ENCODE assay signal across 9 cellular contexts in the genomic region with DNA sequence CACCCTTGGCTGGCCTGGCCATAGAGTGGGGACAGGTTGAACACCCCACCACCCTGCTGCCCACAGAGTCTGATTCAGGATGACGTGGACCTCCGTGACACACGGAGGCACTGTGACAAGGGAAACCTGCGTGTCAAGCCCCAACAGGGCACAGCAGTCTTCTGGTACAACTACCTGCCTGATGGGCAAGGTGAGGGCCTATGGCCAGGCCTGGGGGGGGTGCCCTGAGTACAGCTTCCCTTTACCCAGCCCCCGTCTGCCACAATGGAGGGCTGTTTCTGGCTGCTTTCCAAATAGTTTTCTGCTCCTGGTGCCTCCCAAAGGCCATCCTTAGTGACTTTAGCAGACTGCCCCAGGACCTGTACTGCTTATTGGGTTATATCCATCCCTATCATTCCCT. TPM values are rescaled to one million over a fixed set of nuclear protein-coding genes. Genes with fewer than 3 reads are reported as not detected.
DNase-seq lines count a peak whose midpoint lies in the region; ATAC-seq and TF ChIP-seq lines count a peak whose summit lies in the region.
"Had no signal": no experiment of that assay in that cellular context is flagged by ENCODE, and none has a peak within 500 bp of the region (broad histone marks: within the 10 kb centered on the region; RNA-seq: fewer than 3 reads in every experiment).

No MANE protein-coding gene starts in this region.

- no peak overlapping the region for H3K27ac ChIP-seq in neural progenitor cell
- H3K27ac ChIP-seq: SK-N-MC had no signal

- peaks cover 26% of the 10 kb centered on the region for H3K4me1 Mint-ChIP-seq in central memory CD8-positive, alpha-beta T cell
- H3K4me1 Mint-ChIP-seq in neural progenitor cell: peaks cover 16% of the 10 kb centered on the region

- H3K9me3 Mint-ChIP-seq in central memory CD8-positive, alpha-beta T cell: no peaks in the 10 kb centered on the region
- peaks cover 3% of the 10 kb centered on the region for H3K9me3 Mint-ChIP-seq in neural progenitor cell

- H3K4me1 ChIP-seq in BE2C (peaks cover 4% of the 10 kb centered on the region; the same call in 1 of the 2 replicates), neural progenitor cell (peaks cover 13% of the 10 kb centered on the region)

- H3K36me3 ChIP-seq in BE2C (peaks cover 4% of the 10 kb centered on the region; the same call in 1 of the 2 replicates), neural progenitor cell (no peaks in the 10 kb centered on the region)

- no peak overlapping the region for H3K9ac ChIP-seq in neural progenitor cell

- peaks cover 32% of the 10 kb centered on the region for H4K20me1 ChIP-seq in neural progenitor cell (ENCODE audit: low read depth)

- peak overlapping the region; percentile 96 for H3K4me2 ChIP-seq in neural progenitor cell

- H3K27ac Mint-ChIP-seq in central memory CD8-positive, alpha-beta T cell (ENCODE audit: low read depth): no peak overlapping the region
- no peak overlapping the region for H3K27ac Mint-ChIP-seq in neural progenitor cell

- no peak for ATAC-seq in central memory CD8-positive, alpha-beta T cell (replicated peaks; ENCODE audit: extremely low read depth, poor library complexity, severe bottlenecking)

- H3K27me3 ChIP-seq in BE2C (no peaks in the 10 kb centered on the region), neural progenitor cell (no peaks in the 10 kb centered on the region)

- H3K9me3 ChIP-seq in BE2C (no peaks in the 10 kb centered on the region), neural progenitor cell (ENCODE audit: low read depth) (no peaks in the 10 kb centered on the region)

- DNase-seq in BE2C: no peak
- DNase-seq in Jurkat, Clone E6-1 (ENCODE audit: low read depth, low spot score): no peak
- no peak for DNase-seq in central memory CD8-positive, alpha-beta T cell (ENCODE audit: low spot score in 2 of 2)
- DNase-seq in neural progenitor cell (ENCODE audit: low spot score): no peak
- no peak for DNase-seq in stimulated activated CD4-positive, alpha-beta T cell treated with anti-CD3 and anti-CD28 coated beads, Interleukin-4, amount 100 ng/mL, for 24 hours
- DNase-seq in HK-2 (ENCODE audit: unreplicated experiment): no peak
- no peak for DNase-seq in OCI-M2 (lab: John Stamatoyannopoulos, UW; ENCODE audit: unreplicated experiment)
- DNase-seq in NCI-H82 (lab: John Stamatoyannopoulos, UW): no peak

- H2AFZ ChIP-seq in neural progenitor cell (replicated peaks): no peak overlapping the region

- H3K4me3 Mint-ChIP-seq in central memory CD8-positive, alpha-beta T cell: peak overlapping the region; percentile 99
- peak overlapping the region; percentile 100 for H3K4me3 Mint-ChIP-seq in neural progenitor cell

- no peaks in the 10 kb centered on the region for H3K27me3 Mint-ChIP-seq in central memory CD8-positive, alpha-beta T cell
- H3K27me3 Mint-ChIP-seq in neural progenitor cell (ENCODE audit: insufficient read depth, low read depth): peaks cover 9% of the 10 kb centered on the region

- H3K4me3 ChIP-seq in BE2C (ENCODE audit: low read depth, low read length) (peak overlapping the region; percentile 71), neural progenitor cell (peak overlapping the region; percentile 88)
- H3K4me3 ChIP-seq in Jurkat, Clone E6-1 (ENCODE audit: low read length): peak overlapping the region; percentile 85

- H3K36me3 Mint-ChIP-seq in central memory CD8-positive, alpha-beta T cell (ENCODE audit: insufficient read depth): peaks cover 14% of the 10 kb centered on the region
- peaks cover 7% of the 10 kb centered on the region for H3K36me3 Mint-ChIP-seq in neural progenitor cell

- TF ChIP-seq CTCF in BE2C (IDR thresholded peaks at IDR 0.05; ENCODE audit: low read depth, low read length): no peak
- no peak for TF ChIP-seq CTCF in neural progenitor cell (IDR thresholded peaks at IDR 0.05)

- H3K79me2 ChIP-seq in neural progenitor cell (ENCODE audit: low read depth): peaks cover 38% of the 10 kb centered on the region

- peaks cover 9% of the 10 kb centered on the region for H3F3A ChIP-seq in neural progenitor cell (ENCODE audit: low read depth)

RNA-seq across cellular contexts. Expression of a gene that starts 1.2 kb away (rescaled TPM):
- 203 TPM for polyA plus RNA-seq in BE2C (2012; ENCODE audit: insufficient read depth, insufficient read length, low read depth)
- 128 TPM for polyA plus RNA-seq in Jurkat, Clone E6-1 (2012; ENCODE audit: insufficient read depth, insufficient read length)
- 131 and 215 TPM in 2 replicates for total RNA-seq in neural progenitor cell (ENCODE audit: low replicate concordance)

RNA-seq across cellular contexts. Expression of a gene that starts 12.4 kb away (rescaled TPM):
- polyA plus RNA-seq in BE2C (2012; ENCODE audit: insufficient read depth, insufficient read length, low read depth): 25.8 TPM
- 76.5 TPM for polyA plus RNA-seq in Jurkat, Clone E6-1 (2012; ENCODE audit: insufficient read depth, insufficient read length)
- 32.9 and 57.4 TPM in 2 replicates for total RNA-seq in neural progenitor cell (ENCODE audit: low replicate concordance)

RNA-seq across cellular contexts. Expression of a gene that starts 15.9 kb away (rescaled TPM):
- 197 TPM for polyA plus RNA-seq in BE2C (2012; ENCODE audit: insufficient read depth, insufficient read length, low read depth)
- 219 TPM for polyA plus RNA-seq in Jurkat, Clone E6-1 (2012; ENCODE audit: insufficient read depth, insufficient read length)
- 26.2 and 36.8 TPM in 2 replicates for total RNA-seq in neural progenitor cell (ENCODE audit: low replicate concordance)

RNA-seq across cellular contexts. Expression of a gene that starts 16.0 kb away (rescaled TPM):
- 18.3 TPM for polyA plus RNA-seq in BE2C (2012; ENCODE audit: insufficient read depth, insufficient read length, low read depth)
- not detected for polyA plus RNA-seq in Jurkat, Clone E6-1 (2012; ENCODE audit: insufficient read depth, insufficient read length)
- total RNA-seq in neural progenitor cell (ENCODE audit: low replicate concordance): 15.3 and 34.6 TPM in 2 replicates

RNA-seq across cellular contexts. Expression of a gene that starts 23.2 kb away (rescaled TPM):
- 68.3 TPM for polyA plus RNA-seq in BE2C (2012; ENCODE audit: insufficient read depth, insufficient read length, low read depth)
- 486 TPM for polyA plus RNA-seq in Jurkat, Clone E6-1 (2012; ENCODE audit: insufficient read depth, insufficient read length)
- 271 and 313 TPM in 2 replicates for total RNA-seq in neural progenitor cell (ENCODE audit: low replicate concordance)
